Comparison of ENCODE assay signal across 14 cellular contexts in genomic region chr16:68369168-68369567, GRCh38. TPM values are rescaled to one million over a fixed set of nuclear protein-coding genes. Genes with fewer than 3 reads are reported as not detected.
A peak's percentile ranks its signal among the peaks of the same experiment; 100 is the strongest.
DNase-seq lines count a peak whose midpoint lies in the region; ATAC-seq, FAIRE-seq and TF ChIP-seq lines count a peak whose summit lies in the region.
"Had no signal": no experiment of that assay in that cellular context is flagged by ENCODE, and none has a peak within 500 bp of the region (broad histone marks: within the 10 kb centered on the region; RNA-seq: fewer than 3 reads in every experiment).

No MANE protein-coding gene starts in this region.

- no peaks in the 10 kb centered on the region for H3K4me1 Mint-ChIP-seq in chondrocyte (ENCODE audit: low read depth)

- ATAC-seq in Right ventricle myocardium inferior (no peak), left cardiac atrium (no peak), HG03097 (IDR thresholded peaks at IDR 0.05; ENCODE audit: low FRiP score, unreplicated experiment) (no peak), GM18907 (IDR thresholded peaks at IDR 0.05; ENCODE audit: unreplicated experiment) (no peak)
- ATAC-seq: right cardiac atrium had no signal

- H3K27me3 Mint-ChIP-seq in chondrocyte (ENCODE audit: low read depth) = peaks cover 2% of the 10 kb centered on the region

- 25% methylated on average over 4 of the region's 4 CpGs for whole genome bisulfite sequencing in thymus

- no peak for FAIRE-seq in D721Med (lab: Jason Lieb, UNC)

- H3K9me3 ChIP-seq in thymus (ENCODE audit: control insufficient read depth) = no peaks in the 10 kb centered on the region
- H3K9me3 ChIP-seq: testis had no signal

- no peak for TF ChIP-seq CTCF in KMS-11 (conservative IDR thresholded peaks at IDR 0.05; ENCODE audit: low read depth, low read length)
- no peak for TF ChIP-seq CTCF in chondrocyte (IDR thresholded peaks at IDR 0.05)
- TF ChIP-seq CTCF in D721Med (IDR thresholded peaks at IDR 0.05; ENCODE audit: insufficient read depth, missing control alignments) = no peak

- peak overlapping the region; percentile 3; the same call in 1 of the 2 replicates for H2AFZ ChIP-seq in KMS-11 (ENCODE audit: low read depth)
- H2AFZ ChIP-seq: hepatocyte had no signal

- H4K20me1 ChIP-seq in KMS-11 (ENCODE audit: insufficient read depth) = no peaks in the 10 kb centered on the region

- no peak overlapping the region for H3K27ac Mint-ChIP-seq in chondrocyte (ENCODE audit: unreplicated experiment)

- H3K9me3 Mint-ChIP-seq in chondrocyte (ENCODE audit: low read depth) = no peaks in the 10 kb centered on the region

- intact Hi-C loops in Right ventricle myocardium inferior (cut with DNase I) (no loop called here), left cardiac atrium (cut with DNase I) (no loop called here)

- peak; percentile 45 for DNase-seq in Right ventricle myocardium inferior (ENCODE audit: missing footprints)
- DNase-seq in left cardiac atrium = no peak
- DNase-seq in chondrocyte (ENCODE audit: low spot score) = peak; percentile 27
- no peak for DNase-seq in D721Med (ENCODE audit: insufficient read length, low spot score)
- DNase-seq: DMS153, kidney glomerular epithelial cell, midbrain, right cardiac atrium, testis had no signal

- H3K27me3 ChIP-seq in KMS-11 (ENCODE audit: insufficient read depth, low read depth) = no peaks in the 10 kb centered on the region
- H3K27me3 ChIP-seq in thymus (ENCODE audit: control insufficient read depth, insufficient read depth) = no peaks in the 10 kb centered on the region
- H3K27me3 ChIP-seq: hepatocyte, testis had no signal

- H3K4me1 ChIP-seq in KMS-11 (ENCODE audit: low read depth, poor library complexity, severe bottlenecking) = peaks cover 77% of the 10 kb centered on the region
- peaks cover 44% of the 10 kb centered on the region for H3K4me1 ChIP-seq in thymus (ENCODE audit: control insufficient read depth, insufficient read depth, low read length)

- no peak overlapping the region for H3K4me3 Mint-ChIP-seq in chondrocyte (ENCODE audit: unreplicated experiment)

- H3K36me3 Mint-ChIP-seq in chondrocyte (ENCODE audit: low read depth) = no peaks in the 10 kb centered on the region

- H3K36me3 ChIP-seq in KMS-11 (ENCODE audit: insufficient read depth) = no peaks in the 10 kb centered on the region
- H3K36me3 ChIP-seq in thymus (ENCODE audit: control insufficient read depth, insufficient read depth) = peaks cover 35% of the 10 kb centered on the region

- H3K9ac ChIP-seq in KMS-11 = peak overlapping the region; percentile 67

- H3K27ac ChIP-seq in KMS-11 (peak overlapping the region; percentile 94), thymus (ENCODE audit: low read depth) (no peak overlapping the region)
- H3K27ac ChIP-seq: hepatocyte, testis had no signal

- no peaks in the 10 kb centered on the region for H3K79me2 ChIP-seq in KMS-11 (ENCODE audit: insufficient read depth, low read depth)
- H3K79me2 ChIP-seq: hepatocyte had no signal

- peak overlapping the region; percentile 91 for H3K4me2 ChIP-seq in KMS-11
- H3K4me2 ChIP-seq: hepatocyte had no signal

- H3K4me3 ChIP-seq in KMS-11 (IDR thresholded peaks at IDR 0.05; ENCODE audit: insufficient read depth, low read depth, low read length) (no peak overlapping the region), thymus (ENCODE audit: low read length) (peak overlapping the region; percentile 62)
- H3K4me3 ChIP-seq: hepatocyte, testis had no signal

RNA-seq across cellular contexts. Expression of gene PRMT7, which starts 58.3 kb away (rescaled TPM):
- 28.9 TPM for total RNA-seq in Right ventricle myocardium inferior
- total RNA-seq in left cardiac atrium = 10 to 100 TPM; 24.3 to 24.9 TPM
- 25.1 to 41.8 TPM (median 26.7 TPM) in 3 replicates for total RNA-seq in chondrocyte
- polyA plus RNA-seq in thymus = 65.5 TPM

RNA-seq across cellular contexts. Expression of gene SLC7A6OS, which starts 58.4 kb away (rescaled TPM):
- 12.4 TPM for total RNA-seq in Right ventricle myocardium inferior
- total RNA-seq in left cardiac atrium = 10 to 100 TPM; 10.2 to 10.7 TPM
- 9.5 to 12.7 TPM (median 11.8 TPM) in 3 replicates for total RNA-seq in chondrocyte
- 12.8 TPM for polyA plus RNA-seq in thymus

Comparison
In these comparisons a context has a peak if more than half of its experiments do, and no peak if none do; other contexts are left out.
1. DNase-seq: peak in Right ventricle myocardium inferior (single experiment) and chondrocyte (single experiment); none in left cardiac atrium (single experiment) and D721Med (single experiment).